Comparison of ENCODE assay signal across 26 cellular contexts in the genomic region with DNA sequence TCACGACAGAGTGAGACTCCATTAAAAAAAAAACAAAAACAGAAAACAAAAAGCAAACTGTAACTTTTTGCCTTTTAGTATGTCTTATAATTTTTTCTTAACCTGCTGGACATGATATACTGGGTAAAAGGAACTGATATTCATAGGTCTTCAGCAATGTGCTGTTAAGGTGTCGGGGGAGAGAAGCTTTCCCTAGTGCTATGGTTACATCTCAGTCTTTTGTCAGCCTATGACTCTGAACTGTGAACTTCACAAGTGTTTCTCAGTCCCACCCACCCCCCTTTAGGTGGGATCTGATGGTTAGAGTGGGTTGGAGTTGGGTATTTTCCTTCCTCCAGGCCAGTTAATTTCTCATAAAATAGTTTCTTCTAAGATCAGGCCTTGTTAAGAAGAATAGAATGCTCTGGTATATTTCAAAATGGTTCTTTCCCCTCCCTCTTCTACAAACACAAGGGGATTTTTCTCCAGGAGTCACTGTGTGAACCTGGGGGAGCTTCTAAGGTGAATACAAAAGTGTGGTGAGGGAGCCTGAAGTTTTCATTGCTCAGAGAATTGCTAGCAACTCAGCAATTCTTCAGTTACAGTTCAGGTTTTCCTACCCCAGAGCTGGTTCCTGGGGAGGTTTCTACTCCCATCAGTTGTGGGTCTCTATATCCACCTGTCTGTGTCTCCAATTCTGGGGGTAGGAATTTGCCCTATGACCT. TPM values are rescaled to one million over a fixed set of nuclear protein-coding genes. Genes with fewer than 3 reads are reported as not detected.
DNase-seq lines count a peak whose midpoint lies in the region; ATAC-seq, FAIRE-seq and TF ChIP-seq lines count a peak whose summit lies in the region.
"Had no signal": no experiment of that assay in that cellular context is flagged by ENCODE, and none has a peak within 500 bp of the region (broad histone marks: within the 10 kb centered on the region; RNA-seq: fewer than 3 reads in every experiment).

No MANE protein-coding gene starts in this region.

- H3K27ac ChIP-seq in HEK293 (ENCODE audit: extremely low read depth, low read depth, low read length): no peak overlapping the region
- no peak overlapping the region for H3K27ac ChIP-seq in prostate gland
- H3K27ac ChIP-seq: BLaER1, SJCRH30 had no signal

- peaks cover 2% of the 10 kb centered on the region for H3K9me3 Mint-ChIP-seq in neural crest cell

- WGBS in prostate gland: 96% methylated on average over 2 of the region's 2 CpGs

- H3K9ac ChIP-seq in Loucy (ENCODE audit: low read depth, low read length, poor library complexity, severe bottlenecking): no peak overlapping the region
- H3K9ac ChIP-seq: BLaER1 had no signal

- no peaks in the 10 kb centered on the region for H4K20me1 ChIP-seq in Loucy (ENCODE audit: insufficient read depth, low read length, poor library complexity, severe bottlenecking)
- H4K20me1 ChIP-seq: BLaER1 had no signal

- TF ChIP-seq CTCF in HEK293 (tag by site-specific recombination; IDR thresholded peaks at IDR 0.05): no peak
- TF ChIP-seq CTCF in Loucy (conservative IDR thresholded peaks at IDR 0.05; ENCODE audit: low read length): no peak
- no peak for TF ChIP-seq CTCF in neural crest cell (conservative IDR thresholded peaks at IDR 0.05)
- TF ChIP-seq CTCF in prostate gland (IDR thresholded peaks at IDR 0.05): no peak
- no peak for TF ChIP-seq CTCF in mucosa of descending colon (IDR thresholded peaks at IDR 0.05)

- no peaks in the 10 kb centered on the region for H3K9me2 ChIP-seq in Loucy (replicated peaks; ENCODE audit: low read depth, low read length)

- H3K27me3 ChIP-seq in Loucy (ENCODE audit: insufficient read depth, low read length, poor library complexity, severe bottlenecking): no peaks in the 10 kb centered on the region
- H3K27me3 ChIP-seq in prostate gland (replicated peaks; ENCODE audit: insufficient read depth): no peaks in the 10 kb centered on the region
- H3K27me3 ChIP-seq: BLaER1, SJCRH30 had no signal

- no peak for ATAC-seq in mucosa of descending colon
- ATAC-seq: HepG2, PC-3, Right ventricle myocardium inferior, SK-N-SH treated with all-trans-retinoic acid at 6 μM for 48 hours had no signal

- CTCF ChIA-PET in HEK293 (lab: Yijun Ruan, JAX): no interaction called here

- FAIRE-seq in GM12892 (lab: Jason Lieb, UNC): peak; percentile 21
- FAIRE-seq: H54, HepG2 had no signal

- no peaks in the 10 kb centered on the region for H3F3A ChIP-seq in Loucy (ENCODE audit: low read depth)

- H3K9me3 ChIP-seq in HEK293 (ENCODE audit: control insufficient read depth, insufficient read depth, low read depth, low read length) (no peaks in the 10 kb centered on the region), Loucy (ENCODE audit: insufficient read depth, low read depth, low read length) (no peaks in the 10 kb centered on the region), prostate gland (no peaks in the 10 kb centered on the region), mucosa of descending colon (no peaks in the 10 kb centered on the region)
- H3K9me3 ChIP-seq: SJCRH30 had no signal

- H3K36me3 ChIP-seq in HEK293 (ENCODE audit: control insufficient read depth in 2 of 2, insufficient read depth in 1 of 2, low read length in 2 of 2): no peaks in the 10 kb centered on the region
- H3K36me3 ChIP-seq in Loucy (ENCODE audit: insufficient read depth, low read length): no peaks in the 10 kb centered on the region
- H3K36me3 ChIP-seq in prostate gland: no peaks in the 10 kb centered on the region
- no peaks in the 10 kb centered on the region for H3K36me3 ChIP-seq in mucosa of descending colon (ENCODE audit: low read depth)
- H3K36me3 ChIP-seq: BLaER1, SJCRH30 had no signal

- no peaks in the 10 kb centered on the region for H3K27me3 Mint-ChIP-seq in neural crest cell (ENCODE audit: low read depth)

- H3K36me3 Mint-ChIP-seq in neural crest cell (ENCODE audit: low read depth): no peaks in the 10 kb centered on the region
- H3K36me3 Mint-ChIP-seq: CD4-positive, CD25-positive, alpha-beta regulatory T cell had no signal

- POLR2A ChIA-PET in HEK293 (lab: Yijun Ruan, JAX): no interaction called here

- H3K27ac Mint-ChIP-seq in neural crest cell (ENCODE audit: unreplicated experiment): peak overlapping the region; percentile 84
- H3K27ac Mint-ChIP-seq: CD4-positive, CD25-positive, alpha-beta regulatory T cell had no signal

- intact Hi-C loops in prostate gland (cut with DNase I) (no loop called here), mucosa of descending colon (cut with DNase I, micrococcal nuclease) (no loop called here)

- no peak overlapping the region for H3K4me2 ChIP-seq in Loucy (ENCODE audit: low read depth, low read length, poor library complexity, severe bottlenecking)
- H3K4me2 ChIP-seq: BLaER1 had no signal

- no peaks in the 10 kb centered on the region for H3K79me2 ChIP-seq in Loucy (ENCODE audit: insufficient read depth, low read length)

- DNase-seq in GM12892 (ENCODE audit: insufficient read length): no peak
- DNase-seq in neural crest cell (ENCODE audit: low read depth, low spot score): no peak
- DNase-seq in stimulated activated naive CD4-positive, alpha-beta T cell (lab: John Stamatoyannopoulos, UW): no peak
- DNase-seq in prostate gland (ENCODE audit: low spot score): no peak
- no peak for DNase-seq in mucosa of descending colon
- DNase-seq: CD4-positive, CD25-positive, alpha-beta regulatory T cell; DMS153; Kasumi-1; MV-4-11; NCI-H1105; NCI-H146; NCI-H1930; NCI-H446; NCI-H524 treated with DMSO at 0.1 percent for 48 hours; NCI-H774; PC-3; SJCRH30 had no signal

- TF ChIP-seq POLR2A in GM12892 (IDR thresholded peaks at IDR 0.05; ENCODE audit: low read depth, low read length) (no peak), prostate gland (IDR thresholded peaks at IDR 0.05) (no peak)

- H3K4me3 Mint-ChIP-seq in neural crest cell: no peak overlapping the region
- H3K4me3 Mint-ChIP-seq: CD4-positive, CD25-positive, alpha-beta regulatory T cell had no signal

- H3K4me1 ChIP-seq in HEK293 (ENCODE audit: control insufficient read depth, insufficient read depth, low read length): no peaks in the 10 kb centered on the region
- no peaks in the 10 kb centered on the region for H3K4me1 ChIP-seq in Loucy (ENCODE audit: insufficient read depth, low read length, poor library complexity, severe bottlenecking)
- no peaks in the 10 kb centered on the region for H3K4me1 ChIP-seq in prostate gland (replicated peaks)
- H3K4me1 ChIP-seq in mucosa of descending colon (ENCODE audit: low read depth): no peaks in the 10 kb centered on the region
- H3K4me1 ChIP-seq: BLaER1, SJCRH30 had no signal

- 0 out of 2 replicates have a peak overlapping the region, but pooled peaks have one; percentile 46 for H2AFZ ChIP-seq in Loucy (ENCODE audit: low read length)

- no peaks in the 10 kb centered on the region for H3K4me1 Mint-ChIP-seq in neural crest cell

- H3K4me3 ChIP-seq in HEK293 (ENCODE audit: low read depth, low read length): no peak overlapping the region
- H3K4me3 ChIP-seq in Loucy (ENCODE audit: low read length, poor library complexity, severe bottlenecking): no peak overlapping the region
- H3K4me3 ChIP-seq in prostate gland: no peak overlapping the region
- no peak overlapping the region for H3K4me3 ChIP-seq in mucosa of descending colon
- H3K4me3 ChIP-seq: BLaER1, SJCRH30 had no signal

TF ChIP-seq in HEK293, 187 proteins besides CTCF, POLR2A, EP300 and RAD21:
- TF ChIP-seq EGR2 (tag by site-specific recombination; IDR thresholded peaks at IDR 0.05; ENCODE audit: low read depth) (peak; percentile 43; the same call in 1 of the 2 replicates), ZNF169 (tag by site-specific recombination; IDR thresholded peaks at IDR 0.05) (no peak)

RNA-seq across cellular contexts. Expression of a gene that starts 16.1 kb away (rescaled TPM):
- polyA plus RNA-seq in GM12892 (2012; ENCODE audit: missing spikeins): 1.7 TPM
- total RNA-seq in neural crest cell (3.0 TPM in 2 replicates), prostate gland (10 to 100 TPM in 1 of 2 donors, 1 to 10 TPM in 1; 4.9 to 12.8 TPM), mucosa of descending colon (under 1 TPM in 2 of 3 donors, not detected in 1; 0.16 to 0.48 TPM)
- total RNA-seq: A172, HepG2, HT-29 had no signal
